Comparison of ENCODE assay signal across 1 cellular context in genomic region chr11:73990727-73991126, GRCh38.
TF ChIP-seq lines count a peak whose summit lies in the region.

No MANE protein-coding gene starts in this region.

TF ChIP-seq in K562, 482 proteins besides CTCF, POLR2A, EP300 and RAD21:
- no peak for TF ChIP-seq ZNF77 (CRISPR knock-in tag; IDR thresholded peaks at IDR 0.05)
- no peak for TF ChIP-seq DACH1 (IDR thresholded peaks at IDR 0.05; ENCODE audit: partially characterized antibody)
- no peak for TF ChIP-seq ZNF146 (CRISPR knock-in tag; IDR thresholded peaks at IDR 0.05; ENCODE audit: unreplicated experiment)
- TF ChIP-seq GTF2F1 (IDR thresholded peaks at IDR 0.05; ENCODE audit: low read depth, low read length), result no peak
- TF ChIP-seq FOXJ2 (tag; IDR thresholded peaks at IDR 0.05), result no peak
- TF ChIP-seq ZNF699 (CRISPR knock-in tag; IDR thresholded peaks at IDR 0.05; ENCODE audit: insufficient replicate concordance), result no peak
- no peak for TF ChIP-seq POLR2B (IDR thresholded peaks at IDR 0.05; ENCODE audit: low read depth, partially characterized antibody)
- no peak for TF ChIP-seq RBM39 (optimal IDR thresholded peaks at IDR 0.05; ENCODE audit: low read depth, low read length)
- TF ChIP-seq, protein P1, sequence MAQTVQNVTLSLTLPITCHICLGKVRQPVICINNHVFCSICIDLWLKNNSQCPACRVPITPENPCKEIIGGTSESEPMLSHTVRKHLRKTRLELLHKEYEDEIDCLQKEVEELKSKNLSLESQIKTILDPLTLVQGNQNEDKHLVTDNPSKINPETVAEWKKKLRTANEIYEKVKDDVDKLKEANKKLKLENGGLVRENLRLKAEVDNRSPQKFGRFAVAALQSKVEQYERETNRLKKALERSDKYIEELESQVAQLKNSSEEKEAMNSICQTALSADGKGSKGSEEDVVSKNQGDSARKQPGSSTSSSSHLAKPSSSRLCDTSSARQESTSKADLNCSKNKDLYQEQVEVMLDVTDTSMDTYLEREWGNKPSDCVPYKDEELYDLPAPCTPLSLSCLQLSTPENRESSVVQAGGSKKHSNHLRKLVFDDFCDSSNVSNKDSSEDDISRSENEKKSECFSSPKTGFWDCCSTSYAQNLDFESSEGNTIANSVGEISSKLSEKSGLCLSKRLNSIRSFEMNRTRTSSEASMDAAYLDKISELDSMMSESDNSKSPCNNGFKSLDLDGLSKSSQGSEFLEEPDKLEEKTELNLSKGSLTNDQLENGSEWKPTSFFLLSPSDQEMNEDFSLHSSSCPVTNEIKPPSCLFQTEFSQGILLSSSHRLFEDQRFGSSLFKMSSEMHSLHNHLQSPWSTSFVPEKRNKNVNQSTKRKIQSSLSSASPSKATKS (CRISPR knock-in tag; IDR thresholded peaks at IDR 0.05), result no peak
- no peak for TF ChIP-seq PBX2 (CRISPR knock-in tag; IDR thresholded peaks at IDR 0.05; ENCODE audit: low read depth)
- no peak for TF ChIP-seq PBX2 (tag; conservative IDR thresholded peaks at IDR 0.05; ENCODE audit: low read depth)
- TF ChIP-seq SMARCA5 (IDR thresholded peaks at IDR 0.05), result no peak
- TF ChIP-seq RCOR1 (IDR thresholded peaks at IDR 0.05; ENCODE audit: borderline replicate concordance in 1 of 2, low read depth in 2 of 2, low read length in 2 of 2), result no peak
- no peak for TF ChIP-seq TCFL5 (CRISPR knock-in tag; conservative IDR thresholded peaks at IDR 0.05)
- TF ChIP-seq FIP1L1 (IDR thresholded peaks at IDR 0.05; ENCODE audit: low read depth, low read length, poor library complexity, severe bottlenecking), result no peak
